Comparison of ENCODE assay signal across 8 cellular contexts in the genomic region with DNA sequence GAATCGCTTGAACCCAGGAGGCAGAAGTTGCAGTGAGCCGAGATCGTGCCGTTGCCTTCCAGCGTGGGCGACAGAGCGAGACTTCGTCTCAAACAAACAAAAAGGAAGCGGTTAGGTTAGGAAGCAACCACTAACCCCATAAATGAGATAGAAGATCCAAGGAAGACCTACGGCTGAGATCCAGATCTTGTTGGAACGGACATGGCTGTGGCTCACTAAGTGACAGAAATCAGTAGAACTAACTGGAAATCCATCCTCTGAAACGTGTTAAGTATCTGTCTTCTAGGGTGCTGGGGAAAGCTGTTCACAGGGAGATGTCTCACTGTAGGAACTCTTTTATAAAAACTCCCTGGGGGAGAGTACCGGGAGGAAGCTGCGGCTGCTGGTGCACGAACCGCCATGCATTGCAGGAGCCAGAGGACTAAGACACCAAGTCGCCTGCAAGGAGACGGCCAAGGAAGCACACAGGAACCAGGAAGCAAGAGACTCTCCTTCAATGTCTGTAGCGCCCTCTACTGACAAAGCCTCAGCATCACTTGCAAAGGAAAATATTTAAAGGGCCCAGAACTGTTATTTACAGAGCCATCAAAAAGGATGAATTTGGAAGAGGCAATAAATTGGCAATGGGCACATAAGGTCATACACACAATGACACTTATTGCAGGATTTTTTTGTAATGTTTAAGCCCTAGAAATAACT. TPM values are rescaled to one million over a fixed set of nuclear protein-coding genes. Genes with fewer than 3 reads are reported as not detected.
A peak's percentile ranks its signal among the peaks of the same experiment; 100 is the strongest.
DNase-seq lines count a peak whose midpoint lies in the region; ATAC-seq and TF ChIP-seq lines count a peak whose summit lies in the region.

No MANE protein-coding gene starts in this region.

- H3K27me3 ChIP-seq in A673 (replicated peaks; ENCODE audit: insufficient read depth, low read depth, low read length, poor library complexity) (no peaks in the 10 kb centered on the region), SJSA1 (replicated peaks) (no peaks in the 10 kb centered on the region), lower lobe of right lung (ENCODE audit: low read depth) (no peaks in the 10 kb centered on the region)

- CTCF ChIA-PET in A673 (lab: Charles Lee) = interaction anchor here (2.1 kb wide), 1 partner anchor 407 kb away, joined by 8 read pairs; no protein-coding TSS in a partner anchor

- H3K9me3 ChIP-seq in A673 (ENCODE audit: low read depth, low read length, poor library complexity, severe bottlenecking) (no peaks in the 10 kb centered on the region), SJSA1 (replicated peaks) (no peaks in the 10 kb centered on the region), lower lobe of right lung (no peaks in the 10 kb centered on the region)

- POLR2A ChIA-PET in A673 (lab: Charles Lee; ENCODE audit: low non-redundant PET) = no interaction called here

- H3K4me3 ChIP-seq in A673 (ENCODE audit: low read depth, low read length, poor library complexity, severe bottlenecking) (no peak overlapping the region), SJSA1 (no peak overlapping the region), lower lobe of right lung (no peak overlapping the region)

- intact Hi-C loops in A673 (cut with micrococcal nuclease; ENCODE audit: unreplicated experiment) (loop anchor here (2.0 to 10.0 kb wide), 3 partner anchors 110 to 536 kb away; no protein-coding TSS in a partner anchor), lower lobe of right lung (cut with DNase I) (no loop called here)

- H3K27ac ChIP-seq in A673 (ENCODE audit: low read depth, low read length, poor library complexity, severe bottlenecking) = no peak overlapping the region
- H3K27ac ChIP-seq in SJSA1 = no peak overlapping the region
- H3K27ac ChIP-seq in lower lobe of right lung = no peak overlapping the region

- BruUV-seq in A673 (replicated peaks; lab: Mats Ljungman, UMichigan) = no TSS peak

- peak; percentile 73 for ATAC-seq in HG03571 (IDR thresholded peaks at IDR 0.05; ENCODE audit: unreplicated experiment)
- peak; percentile 65 to 80 for ATAC-seq in lower lobe of right lung

- peak; percentile 80 for DNase-seq in A673 (ENCODE audit: low spot score)
- peak; percentile 47 for DNase-seq in GM03348 (ENCODE audit: low spot score)
- peak; percentile 22 to 33 for DNase-seq in SJSA1 (ENCODE audit: low read depth in 1 of 2, low spot score in 2 of 2)
- peak; percentile 30 for DNase-seq in dedifferentiated amniotic fluid mesenchymal stem cell (ENCODE audit: extremely low spot score)
- peak; percentile 51 for DNase-seq in lower lobe of right lung
- no peak for DNase-seq in DMS79 treated with DMSO at 0.1 percent for 48 hours (lab: John Stamatoyannopoulos, UW)
- DNase-seq in NCI-H510A (lab: John Stamatoyannopoulos, UW) = no peak

- H3K4me1 ChIP-seq in A673 (ENCODE audit: insufficient read depth, low read length, poor library complexity, severe bottlenecking) (no peaks in the 10 kb centered on the region), SJSA1 (replicated peaks) (no peaks in the 10 kb centered on the region), lower lobe of right lung (no peaks in the 10 kb centered on the region)

- H3K36me3 ChIP-seq in A673 (ENCODE audit: insufficient read depth, low read length, poor library complexity, severe bottlenecking) = no peaks in the 10 kb centered on the region
- no peaks in the 10 kb centered on the region for H3K36me3 ChIP-seq in SJSA1
- H3K36me3 ChIP-seq in lower lobe of right lung = no peaks in the 10 kb centered on the region

- TF ChIP-seq CTCF in A673 (conservative IDR thresholded peaks at IDR 0.05; ENCODE audit: low read depth, low read length) = peak; percentile 67
- peak; percentile 59 for TF ChIP-seq CTCF in lower lobe of right lung (IDR thresholded peaks at IDR 0.05)

RNA-seq across cellular contexts. Expression of a gene that starts 16.9 kb away (rescaled TPM):
- total RNA-seq in A673 (2021) (13.1 and 16.1 TPM in 2 replicates), lower lobe of right lung (18.6 TPM)
- total RNA-seq in SJSA1 (2014; rRNA removed; shearing (Covaris generic)) = 13.3 and 22.1 TPM in 2 replicates

RNA-seq across cellular contexts. Expression of a gene that starts 47.6 kb away (rescaled TPM):
- total RNA-seq in A673 (2021) (0.09 and 0.24 TPM in 2 replicates), lower lobe of right lung (11.7 TPM)
- 0.32 TPM in 1 of 2 replicates, not detected in the other for total RNA-seq in SJSA1 (2014; rRNA removed; shearing (Covaris generic))

RNA-seq across cellular contexts. Expression of a gene that starts 51.4 kb away (rescaled TPM):
- total RNA-seq in A673 (2021) = 4.6 and 5.8 TPM in 2 replicates
- total RNA-seq in SJSA1 (2014; rRNA removed; shearing (Covaris generic)) = 0.32 and 0.91 TPM in 2 replicates
- total RNA-seq in lower lobe of right lung = 3.3 TPM

Comparison
In these comparisons a context has a peak if more than half of its experiments do, and no peak if none do; other contexts are left out.
1. DNase-seq: peak in A673 (single experiment), GM03348 (single experiment), SJSA1 (2 of 2), dedifferentiated amniotic fluid mesenchymal stem cell (single experiment) and lower lobe of right lung (single experiment); none in DMS79 treated with DMSO at 0.1 percent for 48 hours (single experiment) and NCI-H510A (single experiment).